8 cellular contexts compared by ENCODE assay signal in genomic region chr19:43619262-43620060, GRCh38. TPM values are rescaled to one million over a fixed set of nuclear protein-coding genes. Genes with fewer than 3 reads are reported as not detected.
DNase-seq lines count a peak whose midpoint lies in the region; ATAC-seq and TF ChIP-seq lines count a peak whose summit lies in the region.

Gene ZNF428, minus strand, starts transcription at chr19:43619629. Its CDS starts 5,325 bp downstream, at chr19:43614304.

- no peak for TF ChIP-seq CTCF in astrocyte of the cerebellum (IDR thresholded peaks at IDR 0.05; ENCODE audit: low read depth, low read length, missing control alignments)
- no peak for TF ChIP-seq CTCF in vagina (IDR thresholded peaks at IDR 0.05)

- DNase-seq in NCI-H187 treated with DMSO at 0.1 percent for 48 hours (lab: John Stamatoyannopoulos, UW) = peak; percentile 84
- DNase-seq in T-helper 9 cell = peak; percentile 77
- DNase-seq in astrocyte of the cerebellum (ENCODE audit: low read depth) = peak; percentile 60
- peak; percentile 97 for DNase-seq in hepatic stellate cell (ENCODE audit: low spot score)
- peak in 1 of 2 donors; percentile 89 for DNase-seq in vagina (ENCODE audit: extremely low spot score in 2 of 2)

- TF ChIP-seq POLR2A in vagina (IDR thresholded peaks at IDR 0.05) = peak in 1 of 2 donors; percentile 63

- ATAC-seq in GM18502 (IDR thresholded peaks at IDR 0.05; ENCODE audit: poor library complexity, unreplicated experiment) (peak; percentile 71), HG02885 (IDR thresholded peaks at IDR 0.05; ENCODE audit: poor library complexity, unreplicated experiment) (peak; percentile 82)

- H3K4me3 ChIP-seq in astrocyte of the cerebellum (ENCODE audit: low read depth, low read length) (peak within 1 kb of the TSS; percentile 55), rectal smooth muscle tissue (ENCODE audit: low read length) (peak within 1 kb of the TSS; percentile 78), vagina (peak within 1 kb of the TSS; percentile 79 to 83)

- no peaks in the 10 kb centered on the region for H3K9me3 ChIP-seq in vagina

- intact Hi-C loops in vagina (cut with DNase I) = no loop called here

- H3K36me3 ChIP-seq in rectal smooth muscle tissue (ENCODE audit: control insufficient read depth, insufficient read depth, low read length) (no peaks in the 10 kb centered on the region), vagina (no peaks in the 10 kb centered on the region)

- peak within 1 kb of the TSS; percentile 71 for H3K9ac ChIP-seq in rectal smooth muscle tissue (ENCODE audit: low read length)

- in situ Hi-C loops in astrocyte of the cerebellum (cut with HindIII; ENCODE audit: low sequenced_read_pairs) = no loop called here

- H3K27ac ChIP-seq in rectal smooth muscle tissue (ENCODE audit: low read depth, low read length) (peak within 1 kb of the TSS; percentile 98), vagina (peak within 1 kb of the TSS; percentile 89)

- H3K4me1 ChIP-seq in rectal smooth muscle tissue (ENCODE audit: control insufficient read depth, insufficient read depth, low read length) = peaks cover 8% of the 10 kb centered on the region
- peaks cover 19% of the 10 kb centered on the region for H3K4me1 ChIP-seq in vagina

- H3K27me3 ChIP-seq in rectal smooth muscle tissue (ENCODE audit: control insufficient read depth, insufficient read depth, low read length) (no peaks in the 10 kb centered on the region), vagina (no peaks in the 10 kb centered on the region)

RNA-seq across cellular contexts. Expression of gene ZNF428, which starts in this region (rescaled TPM):
- 30.9 TPM for total RNA-seq in vagina
